ENCODE assay signal across 8 cellular contexts in the genomic region with DNA sequence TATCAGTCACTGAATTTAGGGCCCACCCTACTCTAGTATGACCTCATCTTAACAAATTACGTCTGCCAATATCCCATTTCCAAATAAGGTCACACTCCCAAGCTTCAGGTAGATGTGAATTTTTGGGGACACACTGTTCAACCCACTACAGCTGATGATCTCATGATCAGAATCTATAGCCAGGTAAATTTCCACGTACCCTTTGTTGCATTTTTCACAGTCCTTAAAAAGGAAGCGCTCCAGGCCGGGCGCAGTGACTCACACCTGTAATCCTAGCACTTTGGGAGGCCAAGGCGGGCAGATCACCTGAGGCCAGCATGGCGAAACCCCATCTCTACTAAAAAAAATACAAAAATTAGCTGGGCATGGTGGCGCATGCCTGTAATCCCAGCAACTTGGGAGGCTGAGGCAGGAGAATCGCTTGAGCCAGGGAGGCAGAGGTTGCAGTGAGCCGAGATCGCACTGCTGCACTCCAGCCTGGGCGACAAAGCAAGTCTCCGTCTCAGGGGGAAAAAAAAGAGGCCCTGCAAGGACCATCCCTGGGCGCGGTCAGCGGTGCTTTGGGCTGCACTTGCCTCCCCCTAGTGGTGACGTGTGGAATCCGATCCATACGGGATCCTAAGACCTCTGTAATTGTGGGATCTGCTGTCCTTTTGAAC. TPM values are rescaled to one million over a fixed set of nuclear protein-coding genes. Genes with fewer than 3 reads are reported as not detected.
A peak's percentile ranks its signal among the peaks of the same experiment; 100 is the strongest.
DNase-seq lines count a peak whose midpoint lies in the region; ATAC-seq and TF ChIP-seq lines count a peak whose summit lies in the region.
"Not testable (repeated sequence)": the region's sequence is repeated elsewhere in the genome, so short reads cannot be mapped to it uniquely, and the experiment has no call there.

No MANE protein-coding gene starts in this region.

- H3K36me3 Mint-ChIP-seq in effector memory CD8-positive, alpha-beta T cell (ENCODE audit: insufficient read depth): peaks cover 33% of the 10 kb centered on the region

- H3K4me1 Mint-ChIP-seq in effector memory CD8-positive, alpha-beta T cell (ENCODE audit: low read depth in 2 of 2): not testable (repeated sequence)

- H3K27me3 ChIP-seq in AG04450 (ENCODE audit: control insufficient read depth, insufficient read depth, low read length); sigmoid colon: not testable (repeated sequence)

- TF ChIP-seq EP300 in sigmoid colon (IDR thresholded peaks at IDR 0.05): not testable (repeated sequence)

- not testable (repeated sequence) for H3K27ac ChIP-seq in AG04450 (ENCODE audit: low read depth, low read length); sigmoid colon

- TF ChIP-seq CTCF in AG04450 (IDR thresholded peaks at IDR 0.05; ENCODE audit: low read depth, low read length): peak; percentile 88
- peak; percentile 43 to 94 (median 74) for TF ChIP-seq CTCF in sigmoid colon (IDR thresholded peaks at IDR 0.05)

- not testable (repeated sequence) for TF ChIP-seq POLR2A in sigmoid colon (IDR thresholded peaks at IDR 0.05)

- POLR2A ChIA-PET in AG04450 (lab: Yijun Ruan, JAX): not testable (repeated sequence)

- not testable (repeated sequence) for H3K4me3 ChIP-seq in AG04450 (ENCODE audit: low read depth, low read length); sigmoid colon

- intact Hi-C loops in sigmoid colon (cut with DNase I): not testable (repeated sequence)

- not testable (repeated sequence) for H3K9me3 ChIP-seq in AG04450 (ENCODE audit: control insufficient read depth, insufficient read depth, low read length); sigmoid colon

- peaks cover 0 to 41% (median 14%) of the 10 kb centered on the region in 4 donors for H3K36me3 ChIP-seq in sigmoid colon

- H3K27me3 Mint-ChIP-seq in effector memory CD8-positive, alpha-beta T cell: not testable (repeated sequence)

- DNase-seq in AG04450 (ENCODE audit: low read depth, low spot score) (peak; percentile 43), GM19238 (ENCODE audit: insufficient read length, low spot score) (peak; percentile 68), NCI-H1694 (lab: John Stamatoyannopoulos, UW) (peak; percentile 2), SK-N-DZ (ENCODE audit: low spot score) (peak; percentile 89), kidney glomerular epithelial cell (lab: John Stamatoyannopoulos, UW) (peak; percentile 42), sigmoid colon (peak; percentile 84)
- peak; percentile 75 to 76 for DNase-seq in activated T-cell treated with anti-CD3 and anti-CD28 coated beads, Interleukin-2, amount 50 U/mL, for 48 hours
- DNase-seq in effector memory CD8-positive, alpha-beta T cell: peak; percentile 41 to 47 (median 42)

- not testable (repeated sequence) for H3K9me3 Mint-ChIP-seq in effector memory CD8-positive, alpha-beta T cell

- H3K4me3 Mint-ChIP-seq in effector memory CD8-positive, alpha-beta T cell: not testable (repeated sequence)

- not testable (repeated sequence) for H3K4me1 ChIP-seq in sigmoid colon

- H3K27ac Mint-ChIP-seq in effector memory CD8-positive, alpha-beta T cell: not testable (repeated sequence)

- CTCF ChIA-PET in AG04450 (lab: Charles Lee): interaction anchor here (0.6 to 2.8 kb wide), 14 partner anchors 9 to 225 kb away, joined by 3 to 27 read pairs (median 4); no protein-coding TSS in a partner anchor

- peak; percentile 75 for ATAC-seq in effector memory CD8-positive, alpha-beta T cell (replicated peaks)

- 38 to 47% methylated on average over 19 of the region's 19 CpGs for WGBS in sigmoid colon, 2 donors

RNA-seq across cellular contexts. Expression of gene P2RX4, which starts 20.1 kb away (rescaled TPM):
- polyA plus RNA-seq in AG04450 (2011; rRNA removed) (18.9 and 21.8 TPM in 2 replicates), sigmoid colon (10 to 100 TPM; 37.9 to 84.4 (median 53.5) TPM)
- polyA minus RNA-seq in AG04450 (2011; rRNA and poly(A)+ RNA removed): 14.6 and 18.5 TPM in 2 replicates
- polyA plus RNA-seq in SK-N-DZ (2014; cell fraction: cytosol; rRNA removed): 1.1 and 6.1 TPM in 2 replicates
- 2.0 and 7.7 TPM in 2 replicates for polyA plus RNA-seq in SK-N-DZ (2014; cell fraction: nucleus; rRNA removed)
- 10 to 100 TPM; 26.0 to 36.9 (median 33.6) TPM for total RNA-seq in sigmoid colon

Comparison
In these comparisons a context has a peak if more than half of its experiments do, and no peak if none do; other contexts are left out.
1. DNase-seq: peak in every context shown above with its lines; median percentile 89 in SK-N-DZ; 84 in sigmoid colon; 76 in activated T-cell treated with anti-CD3 and anti-CD28 coated beads, Interleukin-2, amount 50 U/mL, for 48 hours; 68 in GM19238; 43 in AG04450; 42 in effector memory CD8-positive, alpha-beta T cell; 42 in kidney glomerular epithelial cell; 2 in NCI-H1694.